Comparison of ENCODE assay signal across 14 cellular contexts in the genomic region with DNA sequence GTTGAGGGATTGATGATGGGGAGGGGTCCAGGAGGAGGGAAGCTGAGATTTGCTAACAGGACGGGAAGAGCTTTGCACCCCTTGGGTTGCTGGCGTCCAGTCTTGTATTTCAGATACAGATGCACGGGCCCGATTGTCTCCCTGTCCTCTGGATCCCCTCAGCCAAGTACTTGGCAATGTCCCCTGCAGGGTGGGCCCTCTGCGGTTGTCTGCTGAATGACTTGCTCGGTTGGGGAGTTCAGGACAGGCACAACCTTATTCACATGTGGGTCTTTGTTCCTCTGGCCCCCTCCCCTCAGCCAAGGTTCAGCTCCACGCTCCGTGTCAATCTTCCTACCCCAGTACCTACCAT. TPM values are rescaled to one million over a fixed set of nuclear protein-coding genes. Genes with fewer than 3 reads are reported as not detected.
DNase-seq lines count a peak whose midpoint lies in the region; TF ChIP-seq lines count a peak whose summit lies in the region.
"Had no signal": no experiment of that assay in that cellular context is flagged by ENCODE, and none has a peak within 500 bp of the region (broad histone marks: within the 10 kb centered on the region; RNA-seq: fewer than 3 reads in every experiment).

No MANE protein-coding gene starts in this region.

- H3K27ac Mint-ChIP-seq in glutamatergic neuron (ENCODE audit: unreplicated experiment): peak overlapping the region; percentile 85
- peak overlapping the region; percentile 55 for H3K27ac Mint-ChIP-seq in progenitor cell of endocrine pancreas
- H3K27ac Mint-ChIP-seq: activated T-cell treated with anti-CD3 and anti-CD28 coated beads, Interleukin-2, amount 50 U/mL, for 72 hours had no signal

- DNase-seq in DMS79 treated with DMSO at 0.1 percent for 48 hours (lab: John Stamatoyannopoulos, UW): peak; percentile 95
- peak; percentile 64 for DNase-seq in NCI-H345 (lab: John Stamatoyannopoulos, UW)
- DNase-seq in glutamatergic neuron: no peak
- no peak for DNase-seq in progenitor cell of endocrine pancreas (ENCODE audit: low spot score, unreplicated experiment)
- no peak for DNase-seq in GM13977 (ENCODE audit: low spot score)
- DNase-seq in globus pallidus (ENCODE audit: low spot score): no peak
- DNase-seq in hepatic stellate cell (ENCODE audit: low spot score): no peak
- no peak for DNase-seq in coronary artery (ENCODE audit: low spot score)
- DNase-seq: activated CD4-positive, alpha-beta T cell treated with anti-CD3 and anti-CD28 coated beads for 1 hour; activated T-cell treated with anti-CD3 and anti-CD28 coated beads, Interleukin-2, amount 50 U/mL, for 72 hours; brain microvascular endothelial cell had no signal

- TF ChIP-seq CTCF in glutamatergic neuron (IDR thresholded peaks at IDR 0.05; ENCODE audit: partially characterized antibody, unreplicated experiment) (no peak), progenitor cell of endocrine pancreas (IDR thresholded peaks at IDR 0.05; ENCODE audit: unreplicated experiment) (no peak), GM13977 (IDR thresholded peaks at IDR 0.05; ENCODE audit: extremely low read depth, insufficient read depth, missing control alignments) (no peak), coronary artery (IDR thresholded peaks at IDR 0.05) (no peak)

- peaks cover 31% of the 10 kb centered on the region for H3K4me1 Mint-ChIP-seq in glutamatergic neuron (ENCODE audit: low read depth, unreplicated experiment)
- H3K4me1 Mint-ChIP-seq in progenitor cell of endocrine pancreas (ENCODE audit: low read depth): peaks cover 28% of the 10 kb centered on the region

- H3K27me3 Mint-ChIP-seq in glutamatergic neuron (ENCODE audit: unreplicated experiment) (peaks cover 5% of the 10 kb centered on the region), progenitor cell of endocrine pancreas (peaks cover 2% of the 10 kb centered on the region)

- H3K9me3 Mint-ChIP-seq in glutamatergic neuron (ENCODE audit: unreplicated experiment): peaks cover 3% of the 10 kb centered on the region
- no peaks in the 10 kb centered on the region for H3K9me3 Mint-ChIP-seq in progenitor cell of endocrine pancreas (ENCODE audit: low read depth)
- H3K9me3 Mint-ChIP-seq: activated T-cell treated with anti-CD3 and anti-CD28 coated beads, Interleukin-2, amount 50 U/mL, for 72 hours had no signal

- no peak overlapping the region for H3K4me3 ChIP-seq in coronary artery

- H3K36me3 Mint-ChIP-seq in glutamatergic neuron (ENCODE audit: unreplicated experiment): no peaks in the 10 kb centered on the region
- H3K36me3 Mint-ChIP-seq in progenitor cell of endocrine pancreas (ENCODE audit: insufficient read depth): no peaks in the 10 kb centered on the region

- in situ Hi-C loops in GM13977 (cut with MboI; ENCODE audit: low pct_unique_long_range_greater_than_20kb, low sequenced_read_pairs, unreplicated experiment): no loop called here

- H3K27ac ChIP-seq in coronary artery: peak overlapping the region in 1 of 2 donors; percentile 81
- H3K27ac ChIP-seq: brain microvascular endothelial cell, HL-60 had no signal

- H3K4me3 Mint-ChIP-seq in glutamatergic neuron (ENCODE audit: unreplicated experiment) (peak overlapping the region; percentile 66), progenitor cell of endocrine pancreas (ENCODE audit: low read depth) (no peak overlapping the region)
- H3K4me3 Mint-ChIP-seq: activated T-cell treated with anti-CD3 and anti-CD28 coated beads, Interleukin-2, amount 50 U/mL, for 72 hours had no signal

RNA-seq across cellular contexts. Expression of a gene that starts 7.0 kb away (rescaled TPM):
- total RNA-seq in glutamatergic neuron (ENCODE audit: unreplicated experiment): not detected
- total RNA-seq in progenitor cell of endocrine pancreas: not detected in 2 replicates
- total RNA-seq: M059J had no signal

RNA-seq across cellular contexts. Expression of a gene that starts 28.7 kb away (rescaled TPM):
- total RNA-seq in glutamatergic neuron (ENCODE audit: unreplicated experiment) (not detected), progenitor cell of endocrine pancreas (17.8 and 23.7 TPM in 2 replicates)
- total RNA-seq: activated T-cell treated with anti-CD3 and anti-CD28 coated beads, Interleukin-2, amount 50 U/mL, for 72 hours; epithelial cell of proximal tubule; M059J had no signal

RNA-seq across cellular contexts. Expression of a gene that starts 58.7 kb away (rescaled TPM):
- not detected for total RNA-seq in glutamatergic neuron (ENCODE audit: unreplicated experiment)
- total RNA-seq in progenitor cell of endocrine pancreas: 4.9 and 5.1 TPM in 2 replicates

Comparison
In these comparisons a context has a peak if more than half of its experiments do, and no peak if none do; other contexts are left out.
1. DNase-seq: peak in DMS79 treated with DMSO at 0.1 percent for 48 hours (single experiment) and NCI-H345 (single experiment); none in glutamatergic neuron (single experiment), progenitor cell of endocrine pancreas (single experiment), GM13977 (single experiment), globus pallidus (single experiment), hepatic stellate cell (single experiment) and coronary artery (single experiment).
2. RNA of a gene that starts 28.7 kb away (total RNA-seq): 17.8 to 23.7 TPM in progenitor cell of endocrine pancreas; not detected in glutamatergic neuron (single experiment); every median in the first group is over 10 times any median in the second.